Comparison of ENCODE assay signal across 24 cellular contexts in genomic region chr20:24572862-24573261, GRCh38.
DNase-seq lines count a peak whose midpoint lies in the region; FAIRE-seq and TF ChIP-seq lines count a peak whose summit lies in the region.
"Had no signal": no experiment of that assay in that cellular context is flagged by ENCODE, and none has a peak within 500 bp of the region (broad histone marks: within the 10 kb centered on the region; RNA-seq: fewer than 3 reads in every experiment).

No MANE protein-coding gene starts in this region.

- DNase-seq in MV-4-11 (lab: John Stamatoyannopoulos, UW): peak; percentile 28
- peak in 2 of 10 donors; percentile 46 for DNase-seq in dorsolateral prefrontal cortex
- peak; percentile 56 for DNase-seq in medulla oblongata (ENCODE audit: extremely low spot score)
- peak; percentile 28 for DNase-seq in posterior vena cava (ENCODE audit: low spot score)
- DNase-seq in DMS153 treated with DMSO at 0.1 percent for 48 hours (lab: John Stamatoyannopoulos, UW; ENCODE audit: unreplicated experiment): no peak
- DNase-seq in HUDEP-2 (lab: John Stamatoyannopoulos, UW; ENCODE audit: unreplicated experiment in 76 of 76): no peak
- no peak for DNase-seq in H54 (ENCODE audit: insufficient read length, low spot score)
- DNase-seq in suprapubic skin (ENCODE audit: low spot score in 2 of 2): no peak
- DNase-seq: 8988T; ACHN; AML-193; Calu3; CD4-positive, alpha-beta memory T cell; COR-L47; DMS153; DMS79; EL; GDM1; HFFc6 had no signal

- no peaks in the 10 kb centered on the region for H3K27me3 ChIP-seq in dorsolateral prefrontal cortex
- no peaks in the 10 kb centered on the region for H3K27me3 ChIP-seq in suprapubic skin

- FAIRE-seq in H54 (lab: Jason Lieb, UNC): no peak
- FAIRE-seq: A549, GM12878, GM19239 had no signal

- intact Hi-C loops in dorsolateral prefrontal cortex (cut with DNase I) (loop anchor here (5.0 to 10.0 kb wide), 3 partner anchors 44 to 68 kb away; no protein-coding TSS in a partner anchor), posterior vena cava (cut with DNase I) (no loop called here)

- H3K9me3 ChIP-seq in suprapubic skin: no peaks in the 10 kb centered on the region
- H3K9me3 ChIP-seq: A549, HAP-1 had no signal

- H3K4me3 ChIP-seq in dorsolateral prefrontal cortex: no peak overlapping the region
- H3K4me3 ChIP-seq in suprapubic skin: no peak overlapping the region
- H3K4me3 ChIP-seq: A549, GM12878, GM23338, HAP-1 had no signal

- H3K36me3 ChIP-seq in suprapubic skin: no peaks in the 10 kb centered on the region
- H3K36me3 ChIP-seq: HAP-1 had no signal

- TF ChIP-seq CTCF in dorsolateral prefrontal cortex (IDR thresholded peaks at IDR 0.05 in 54 of 56, conservative IDR thresholded peaks at IDR 0.05 in 2 of 56; ENCODE audit: low read depth in 1 of 56, partially characterized antibody in 56 of 56) (peak in 1 of 56 donors; percentile 14), suprapubic skin (IDR thresholded peaks at IDR 0.05) (no peak)

- TF ChIP-seq POLR2A in H54 (IDR thresholded peaks at IDR 0.05; ENCODE audit: low read depth, low read length): no peak
- no peak for TF ChIP-seq POLR2A in suprapubic skin (IDR thresholded peaks at IDR 0.05)

- TF ChIP-seq EP300 in suprapubic skin (IDR thresholded peaks at IDR 0.05): no peak

- H3K4me1 ChIP-seq in suprapubic skin: no peaks in the 10 kb centered on the region
- H3K4me1 ChIP-seq: A549, HAP-1 had no signal

- WGBS in suprapubic skin: 84% methylated on average over 5 of the region's 5 CpGs

- H3K27ac ChIP-seq in dorsolateral prefrontal cortex (peak overlapping the region in 43 of 59 donors; percentile 11 to 81 (median 54)), suprapubic skin (no peak overlapping the region)
- H3K27ac ChIP-seq: A549 had no signal

Comparison
In these comparisons a context has a peak if more than half of its experiments do, and no peak if none do; other contexts are left out.
1. DNase-seq: peak in MV-4-11 (single experiment), medulla oblongata (single experiment) and posterior vena cava (single experiment); none in DMS153 treated with DMSO at 0.1 percent for 48 hours (single experiment), HUDEP-2 (0 of 76), H54 (single experiment) and suprapubic skin (0 of 2).
2. intact Hi-C loops: an anchor here in dorsolateral prefrontal cortex (5.0 to 10.0 kb wide); none called in posterior vena cava.